ENCODE assay signal across 1 cellular context in the genomic region with DNA sequence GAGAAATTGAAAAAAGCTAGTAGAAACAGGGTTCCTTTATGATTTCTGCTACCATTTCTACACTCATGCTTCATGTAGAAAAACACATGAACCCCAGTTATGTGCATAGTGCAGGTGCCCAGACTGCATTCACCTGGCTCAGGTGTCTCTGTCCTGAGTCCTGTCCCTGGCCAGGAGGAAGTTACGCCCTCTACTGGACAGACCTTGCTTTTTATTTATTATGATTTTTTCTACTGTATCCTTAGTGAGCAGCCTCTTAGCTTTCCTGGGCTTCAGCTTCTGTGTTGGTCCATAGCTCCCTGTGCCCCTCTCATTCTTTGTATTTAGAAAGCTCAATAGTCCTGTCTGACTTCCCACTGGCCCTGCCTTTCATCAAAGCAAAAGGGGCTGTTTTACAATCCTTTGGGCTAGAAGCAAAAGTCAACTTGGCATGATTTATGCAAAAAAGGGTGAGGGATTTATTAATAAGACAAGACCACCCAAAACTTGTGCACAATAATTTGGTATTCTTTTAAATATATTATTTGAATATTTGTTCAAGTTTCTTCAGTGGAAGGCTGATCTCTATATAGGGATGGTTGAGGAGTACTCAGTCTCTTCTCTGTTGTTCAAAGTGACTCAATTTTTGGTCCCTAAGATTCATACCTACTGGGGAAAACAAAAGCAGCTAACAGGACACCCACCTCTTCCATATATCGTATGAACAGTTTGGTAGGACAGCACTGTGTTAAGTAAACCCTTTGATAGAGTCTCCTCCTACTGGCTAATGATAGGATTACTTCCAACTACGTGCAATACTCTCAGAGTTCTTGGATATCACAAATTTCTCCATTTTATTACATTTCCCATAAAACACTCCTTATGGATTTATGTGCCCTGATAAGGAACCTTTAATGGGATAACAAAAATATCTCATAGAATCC.
TF ChIP-seq lines count a peak whose summit lies in the region.

No MANE protein-coding gene starts in this region.

TF ChIP-seq in H1, 55 proteins besides CTCF, POLR2A, EP300 and RAD21 (continued from another document):
- TF ChIP-seq, protein P1, sequence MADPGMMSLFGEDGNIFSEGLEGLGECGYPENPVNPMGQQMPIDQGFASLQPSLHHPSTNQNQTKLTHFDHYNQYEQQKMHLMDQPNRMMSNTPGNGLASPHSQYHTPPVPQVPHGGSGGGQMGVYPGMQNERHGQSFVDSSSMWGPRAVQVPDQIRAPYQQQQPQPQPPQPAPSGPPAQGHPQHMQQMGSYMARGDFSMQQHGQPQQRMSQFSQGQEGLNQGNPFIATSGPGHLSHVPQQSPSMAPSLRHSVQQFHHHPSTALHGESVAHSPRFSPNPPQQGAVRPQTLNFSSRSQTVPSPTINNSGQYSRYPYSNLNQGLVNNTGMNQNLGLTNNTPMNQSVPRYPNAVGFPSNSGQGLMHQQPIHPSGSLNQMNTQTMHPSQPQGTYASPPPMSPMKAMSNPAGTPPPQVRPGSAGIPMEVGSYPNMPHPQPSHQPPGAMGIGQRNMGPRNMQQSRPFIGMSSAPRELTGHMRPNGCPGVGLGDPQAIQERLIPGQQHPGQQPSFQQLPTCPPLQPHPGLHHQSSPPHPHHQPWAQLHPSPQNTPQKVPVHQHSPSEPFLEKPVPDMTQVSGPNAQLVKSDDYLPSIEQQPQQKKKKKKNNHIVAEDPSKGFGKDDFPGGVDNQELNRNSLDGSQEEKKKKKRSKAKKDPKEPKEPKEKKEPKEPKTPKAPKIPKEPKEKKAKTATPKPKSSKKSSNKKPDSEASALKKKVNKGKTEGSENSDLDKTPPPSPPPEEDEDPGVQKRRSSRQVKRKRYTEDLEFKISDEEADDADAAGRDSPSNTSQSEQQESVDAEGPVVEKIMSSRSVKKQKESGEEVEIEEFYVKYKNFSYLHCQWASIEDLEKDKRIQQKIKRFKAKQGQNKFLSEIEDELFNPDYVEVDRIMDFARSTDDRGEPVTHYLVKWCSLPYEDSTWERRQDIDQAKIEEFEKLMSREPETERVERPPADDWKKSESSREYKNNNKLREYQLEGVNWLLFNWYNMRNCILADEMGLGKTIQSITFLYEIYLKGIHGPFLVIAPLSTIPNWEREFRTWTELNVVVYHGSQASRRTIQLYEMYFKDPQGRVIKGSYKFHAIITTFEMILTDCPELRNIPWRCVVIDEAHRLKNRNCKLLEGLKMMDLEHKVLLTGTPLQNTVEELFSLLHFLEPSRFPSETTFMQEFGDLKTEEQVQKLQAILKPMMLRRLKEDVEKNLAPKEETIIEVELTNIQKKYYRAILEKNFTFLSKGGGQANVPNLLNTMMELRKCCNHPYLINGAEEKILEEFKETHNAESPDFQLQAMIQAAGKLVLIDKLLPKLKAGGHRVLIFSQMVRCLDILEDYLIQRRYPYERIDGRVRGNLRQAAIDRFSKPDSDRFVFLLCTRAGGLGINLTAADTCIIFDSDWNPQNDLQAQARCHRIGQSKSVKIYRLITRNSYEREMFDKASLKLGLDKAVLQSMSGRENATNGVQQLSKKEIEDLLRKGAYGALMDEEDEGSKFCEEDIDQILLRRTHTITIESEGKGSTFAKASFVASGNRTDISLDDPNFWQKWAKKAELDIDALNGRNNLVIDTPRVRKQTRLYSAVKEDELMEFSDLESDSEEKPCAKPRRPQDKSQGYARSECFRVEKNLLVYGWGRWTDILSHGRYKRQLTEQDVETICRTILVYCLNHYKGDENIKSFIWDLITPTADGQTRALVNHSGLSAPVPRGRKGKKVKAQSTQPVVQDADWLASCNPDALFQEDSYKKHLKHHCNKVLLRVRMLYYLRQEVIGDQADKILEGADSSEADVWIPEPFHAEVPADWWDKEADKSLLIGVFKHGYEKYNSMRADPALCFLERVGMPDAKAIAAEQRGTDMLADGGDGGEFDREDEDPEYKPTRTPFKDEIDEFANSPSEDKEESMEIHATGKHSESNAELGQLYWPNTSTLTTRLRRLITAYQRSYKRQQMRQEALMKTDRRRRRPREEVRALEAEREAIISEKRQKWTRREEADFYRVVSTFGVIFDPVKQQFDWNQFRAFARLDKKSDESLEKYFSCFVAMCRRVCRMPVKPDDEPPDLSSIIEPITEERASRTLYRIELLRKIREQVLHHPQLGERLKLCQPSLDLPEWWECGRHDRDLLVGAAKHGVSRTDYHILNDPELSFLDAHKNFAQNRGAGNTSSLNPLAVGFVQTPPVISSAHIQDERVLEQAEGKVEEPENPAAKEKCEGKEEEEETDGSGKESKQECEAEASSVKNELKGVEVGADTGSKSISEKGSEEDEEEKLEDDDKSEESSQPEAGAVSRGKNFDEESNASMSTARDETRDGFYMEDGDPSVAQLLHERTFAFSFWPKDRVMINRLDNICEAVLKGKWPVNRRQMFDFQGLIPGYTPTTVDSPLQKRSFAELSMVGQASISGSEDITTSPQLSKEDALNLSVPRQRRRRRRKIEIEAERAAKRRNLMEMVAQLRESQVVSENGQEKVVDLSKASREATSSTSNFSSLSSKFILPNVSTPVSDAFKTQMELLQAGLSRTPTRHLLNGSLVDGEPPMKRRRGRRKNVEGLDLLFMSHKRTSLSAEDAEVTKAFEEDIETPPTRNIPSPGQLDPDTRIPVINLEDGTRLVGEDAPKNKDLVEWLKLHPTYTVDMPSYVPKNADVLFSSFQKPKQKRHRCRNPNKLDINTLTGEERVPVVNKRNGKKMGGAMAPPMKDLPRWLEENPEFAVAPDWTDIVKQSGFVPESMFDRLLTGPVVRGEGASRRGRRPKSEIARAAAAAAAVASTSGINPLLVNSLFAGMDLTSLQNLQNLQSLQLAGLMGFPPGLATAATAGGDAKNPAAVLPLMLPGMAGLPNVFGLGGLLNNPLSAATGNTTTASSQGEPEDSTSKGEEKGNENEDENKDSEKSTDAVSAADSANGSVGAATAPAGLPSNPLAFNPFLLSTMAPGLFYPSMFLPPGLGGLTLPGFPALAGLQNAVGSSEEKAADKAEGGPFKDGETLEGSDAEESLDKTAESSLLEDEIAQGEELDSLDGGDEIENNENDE (IDR thresholded peaks at IDR 0.05; ENCODE audit: insufficient replicate concordance, low read length) = no peak
- TF ChIP-seq EZH2 (IDR thresholded peaks at IDR 0.05; ENCODE audit: low read depth, low read length, severe bottlenecking) = no peak
- no peak for TF ChIP-seq CBX8 (IDR thresholded peaks at IDR 0.05; ENCODE audit: borderline replicate concordance, low read depth, low read length)
- no peak for TF ChIP-seq POU5F1 (IDR thresholded peaks at IDR 0.05; ENCODE audit: low read depth, low read length)
- no peak for TF ChIP-seq KDM4A (IDR thresholded peaks at IDR 0.05; ENCODE audit: low read depth, low read length, severe bottlenecking)
- no peak for TF ChIP-seq BACH1 (IDR thresholded peaks at IDR 0.05; ENCODE audit: low read length)
- TF ChIP-seq PHF8 (conservative IDR thresholded peaks at IDR 0.05; ENCODE audit: low read depth, low read length) = no peak
- TF ChIP-seq SP2 (IDR thresholded peaks at IDR 0.05; ENCODE audit: low read length) = no peak
- no peak for TF ChIP-seq SIX5 (IDR thresholded peaks at IDR 0.05; ENCODE audit: low read depth, low read length)
